In genomic region chr3:170128259-170128976, GRCh38 we compare ENCODE assay signal across 8 cellular contexts. TPM values are rescaled to one million over a fixed set of nuclear protein-coding genes. Genes with fewer than 3 reads are reported as not detected.
DNase-seq lines count a peak whose midpoint lies in the region; ATAC-seq and TF ChIP-seq lines count a peak whose summit lies in the region.

No MANE protein-coding gene starts in this region.

- intact Hi-C loops in activated T-helper 2 cell treated with anti-CD3 and anti-CD28 coated beads, Interferon-gamma antibody, Interleukin-2, Interleukin-4, amounts not matched to agents 10 μg/mL and 5 μg/mL and 100 μg/mL, durations not matched to agents 14 hours and 24 hours and 36 hours (cut with micrococcal nuclease), result loop anchor here (5.0 kb wide), 1 partner anchor 54 kb away; the partner anchor contains the start of gene PHC3

- H3K36me3 Mint-ChIP-seq in activated T-helper 2 cell treated with anti-CD3 and anti-CD28 coated beads, Interferon-gamma antibody, Interleukin-2, Interleukin-4, amounts not matched to agents 10 μg/mL and 5 μg/mL and 100 μg/mL, durations not matched to agents 14 hours and 24 hours and 36 hours (ENCODE audit: low read depth), result peaks cover 47% of the 10 kb centered on the region
- peaks cover 5% of the 10 kb centered on the region for H3K36me3 Mint-ChIP-seq in glutamatergic neuron (ENCODE audit: unreplicated experiment)

- no peak for TF ChIP-seq CTCF in GM10248 (IDR thresholded peaks at IDR 0.05; ENCODE audit: control extremely low read depth, extremely low read depth, low read depth, missing control alignments)
- no peak for TF ChIP-seq CTCF in glutamatergic neuron (IDR thresholded peaks at IDR 0.05; ENCODE audit: partially characterized antibody, unreplicated experiment)

- POLR2A ChIA-PET in GM10248 (lab: Yijun Ruan, JAX), result interaction anchor here (0.6 to 0.7 kb wide), 2 partner anchors 10 to 233 kb away, joined by 3 read pairs; no protein-coding TSS in a partner anchor

- DNase-seq in GM10248 (ENCODE audit: extremely low spot score) (peak; percentile 51), SK-N-DZ (ENCODE audit: low spot score) (no peak), NCI-H1436 treated with DMSO at 0.1 percent for 48 hours (lab: John Stamatoyannopoulos, UW) (no peak), glutamatergic neuron (no peak)
- DNase-seq in activated T-helper 2 cell treated with anti-CD3 and anti-CD28 coated beads, Interferon-gamma antibody, Interleukin-2, Interleukin-4, amounts not matched to agents 10 μg/mL and 5 μg/mL and 100 μg/mL, durations not matched to agents 14 hours and 24 hours and 36 hours (ENCODE audit: low spot score), result peak; percentile 18
- DNase-seq in activated CD4-positive, alpha-beta T cell treated with anti-CD3 and anti-CD28 coated beads, Interleukin-2, amount 50 U/mL, for 4 hours, result no peak

- CTCF ChIA-PET in GM10248 (lab: Yijun Ruan, JAX), result interaction anchor here (1.0 to 1.9 kb wide), 8 partner anchors 12 to 71 kb away, joined by 3 to 8 read pairs (median 4); no protein-coding TSS in a partner anchor

- H3K27ac Mint-ChIP-seq in activated T-helper 2 cell treated with anti-CD3 and anti-CD28 coated beads, Interferon-gamma antibody, Interleukin-2, Interleukin-4, amounts not matched to agents 10 μg/mL and 5 μg/mL and 100 μg/mL, durations not matched to agents 14 hours and 24 hours and 36 hours, result peak overlapping the region; percentile 72
- no peak overlapping the region for H3K27ac Mint-ChIP-seq in glutamatergic neuron (ENCODE audit: unreplicated experiment)

- peaks cover 5% of the 10 kb centered on the region for H3K9me3 Mint-ChIP-seq in activated T-helper 2 cell treated with anti-CD3 and anti-CD28 coated beads, Interferon-gamma antibody, Interleukin-2, Interleukin-4, amounts not matched to agents 10 μg/mL and 5 μg/mL and 100 μg/mL, durations not matched to agents 14 hours and 24 hours and 36 hours
- no peaks in the 10 kb centered on the region for H3K9me3 Mint-ChIP-seq in glutamatergic neuron (ENCODE audit: unreplicated experiment)

- H3K27me3 Mint-ChIP-seq in activated T-helper 2 cell treated with anti-CD3 and anti-CD28 coated beads, Interferon-gamma antibody, Interleukin-2, Interleukin-4, amounts not matched to agents 10 μg/mL and 5 μg/mL and 100 μg/mL, durations not matched to agents 14 hours and 24 hours and 36 hours (ENCODE audit: low read depth), result no peaks in the 10 kb centered on the region
- H3K27me3 Mint-ChIP-seq in glutamatergic neuron (ENCODE audit: unreplicated experiment), result no peaks in the 10 kb centered on the region

- peak overlapping the region; percentile 48 for H3K4me3 Mint-ChIP-seq in activated T-helper 2 cell treated with anti-CD3 and anti-CD28 coated beads, Interferon-gamma antibody, Interleukin-2, Interleukin-4, amounts not matched to agents 10 μg/mL and 5 μg/mL and 100 μg/mL, durations not matched to agents 14 hours and 24 hours and 36 hours (ENCODE audit: low read depth)
- H3K4me3 Mint-ChIP-seq in glutamatergic neuron (ENCODE audit: unreplicated experiment), result no peak overlapping the region

- peaks cover 16% of the 10 kb centered on the region for H3K4me1 Mint-ChIP-seq in activated T-helper 2 cell treated with anti-CD3 and anti-CD28 coated beads, Interferon-gamma antibody, Interleukin-2, Interleukin-4, amounts not matched to agents 10 μg/mL and 5 μg/mL and 100 μg/mL, durations not matched to agents 14 hours and 24 hours and 36 hours (ENCODE audit: low read depth)
- no peaks in the 10 kb centered on the region for H3K4me1 Mint-ChIP-seq in glutamatergic neuron (ENCODE audit: low read depth, unreplicated experiment)

- peak; percentile 93 for ATAC-seq in GM21447 (IDR thresholded peaks at IDR 0.05; ENCODE audit: unreplicated experiment)
- peak; percentile 89 for ATAC-seq in HG03571 (IDR thresholded peaks at IDR 0.05; ENCODE audit: unreplicated experiment)

RNA-seq across cellular contexts. Expression of gene PHC3, which starts 53.1 kb away (rescaled TPM):
- 48.3 and 52.0 TPM in 2 replicates for total RNA-seq in activated T-helper 2 cell treated with anti-CD3 and anti-CD28 coated beads, Interferon-gamma antibody, Interleukin-2, Interleukin-4, amounts not matched to agents 10 μg/mL and 5 μg/mL and 100 μg/mL, durations not matched to agents 14 hours and 24 hours and 36 hours
- 6.7 and 9.2 TPM in 2 replicates for polyA plus RNA-seq in SK-N-DZ (2014; cell fraction: cytosol; rRNA removed)
- 9.9 and 13.2 TPM in 2 replicates for polyA plus RNA-seq in SK-N-DZ (2014; cell fraction: nucleus; rRNA removed)
- 31.9 TPM for total RNA-seq in glutamatergic neuron (ENCODE audit: unreplicated experiment)

Comparison
In these comparisons a context has a peak if more than half of its experiments do, and no peak if none do; other contexts are left out.
1. DNase-seq: peak in GM10248 (single experiment) and activated T-helper 2 cell treated with anti-CD3 and anti-CD28 coated beads, Interferon-gamma antibody, Interleukin-2, Interleukin-4, amounts not matched to agents 10 μg/mL and 5 μg/mL and 100 μg/mL, durations not matched to agents 14 hours and 24 hours and 36 hours (single experiment); none in SK-N-DZ (single experiment), NCI-H1436 treated with DMSO at 0.1 percent for 48 hours (single experiment), activated CD4-positive, alpha-beta T cell treated with anti-CD3 and anti-CD28 coated beads, Interleukin-2, amount 50 U/mL, for 4 hours (0 of 2) and glutamatergic neuron (single experiment).